Comparison of ENCODE assay signal across 14 cellular contexts in the genomic region with DNA sequence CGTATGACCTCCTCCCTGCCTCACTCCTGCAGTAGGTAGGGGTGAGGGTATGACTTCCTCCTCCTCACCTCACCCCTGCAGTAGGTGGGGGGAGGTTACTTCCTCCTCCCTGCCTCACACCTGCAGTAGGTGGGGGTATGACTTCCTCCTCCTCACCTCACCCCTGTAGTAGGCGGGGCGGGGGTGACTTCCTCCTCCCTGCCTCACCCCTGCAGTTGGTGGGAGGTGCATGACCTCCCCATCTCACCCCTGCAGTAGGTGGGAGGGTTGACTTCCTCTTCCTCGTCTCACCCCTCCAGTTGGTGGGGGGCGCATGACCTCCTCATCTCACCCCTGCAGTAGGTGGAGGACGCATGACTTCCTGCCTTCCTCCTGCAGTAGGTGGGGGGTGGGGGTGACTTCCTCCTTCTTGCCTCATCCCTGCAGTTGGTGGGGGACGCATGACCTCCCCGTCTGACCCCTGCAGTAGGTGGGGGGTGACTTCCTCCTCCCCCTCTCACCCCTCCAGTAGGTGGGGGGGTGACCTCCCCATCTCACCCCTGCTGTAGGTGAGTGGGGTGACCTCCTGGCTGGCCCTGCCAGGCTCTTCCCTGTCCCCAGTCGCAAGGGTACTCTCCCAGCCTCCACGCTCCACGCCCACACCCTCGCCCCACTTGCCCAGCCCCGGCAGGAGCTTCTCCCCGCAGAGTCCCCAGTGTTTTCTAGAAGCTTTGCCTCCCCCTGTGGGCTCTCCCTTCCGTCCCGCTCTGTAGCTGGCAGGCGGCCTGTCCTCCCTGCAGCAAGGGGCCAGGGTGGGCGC. TPM values are rescaled to one million over a fixed set of nuclear protein-coding genes. Genes with fewer than 3 reads are reported as not detected.
DNase-seq lines count a peak whose midpoint lies in the region; ATAC-seq, FAIRE-seq and TF ChIP-seq lines count a peak whose summit lies in the region.
"Had no signal": no experiment of that assay in that cellular context is flagged by ENCODE, and none has a peak within 500 bp of the region (broad histone marks: within the 10 kb centered on the region; RNA-seq: fewer than 3 reads in every experiment).

No MANE protein-coding gene starts in this region.

- no peak overlapping the region for H2BK120ac ChIP-seq in H1 (replicated peaks; ENCODE audit: low read depth, low read length)

- H2AK5ac ChIP-seq in H1 (ENCODE audit: low read depth, low read length) = no peak overlapping the region

- no peaks in the 10 kb centered on the region for H3K9me3 ChIP-seq in OCI-LY7 (ENCODE audit: low read length)
- H3K9me3 ChIP-seq in H1 (ENCODE audit: insufficient read depth in 2 of 2, low read depth in 1 of 2, low read length in 1 of 2) = no peaks in the 10 kb centered on the region
- H3K9me3 ChIP-seq in stomach = no peaks in the 10 kb centered on the region
- H3K9me3 ChIP-seq: adrenal gland, heart left ventricle had no signal

- H3K4me2 ChIP-seq in OCI-LY7 (ENCODE audit: low read length) (no peak overlapping the region), H1 (ENCODE audit: insufficient read depth in 1 of 2, low read depth in 2 of 2, low read length in 2 of 2) (no peak overlapping the region)

- no peak overlapping the region for H2BK5ac ChIP-seq in H1 (ENCODE audit: low read depth, low read length)

- peak overlapping the region; percentile 68; the same call in 1 of the 2 replicates for H4K8ac ChIP-seq in H1 (ENCODE audit: extremely low read depth, insufficient read depth, low read length)

- H3K18ac ChIP-seq in H1 (ENCODE audit: extremely low read depth, low read length) = no peak overlapping the region

- H2AFZ ChIP-seq in OCI-LY7 (ENCODE audit: low read length) (no peak overlapping the region), H1 (ENCODE audit: low read length) (no peak overlapping the region)

- H2BK15ac ChIP-seq in H1 (ENCODE audit: low read length) = no peak overlapping the region

- no peak overlapping the region for H2BK12ac ChIP-seq in H1 (ENCODE audit: low read depth, low read length)

- H3K4me3 ChIP-seq in OCI-LY7 (ENCODE audit: low read depth, low read length, poor library complexity, severe bottlenecking) (no peak overlapping the region), H1 (ENCODE audit: extremely low read depth in 1 of 4, insufficient read depth in 2 of 4, low read depth in 3 of 4, low read length in 4 of 4) (no peak overlapping the region), stomach (no peak overlapping the region)
- H3K4me3 ChIP-seq: adrenal gland, heart left ventricle had no signal

- no peaks in the 10 kb centered on the region for H3K9me3 Mint-ChIP-seq in mesothelial cell of epicardium

- no peak for TF ChIP-seq CTCF in OCI-LY7 (conservative IDR thresholded peaks at IDR 0.05; ENCODE audit: low read length)
- TF ChIP-seq CTCF in H1 (IDR thresholded peaks at IDR 0.05; ENCODE audit: control extremely low read depth in 1 of 3, insufficient read depth in 1 of 3, low read depth in 1 of 3, low read length in 3 of 3) = no peak
- no peak for TF ChIP-seq CTCF in stomach (IDR thresholded peaks at IDR 0.05)
- no peak for TF ChIP-seq CTCF in mesothelial cell of epicardium (IDR thresholded peaks at IDR 0.05; ENCODE audit: unreplicated experiment)

- H3K27me3 ChIP-seq in H1 (replicated peaks in 1 of 4; ENCODE audit: control insufficient read depth in 3 of 4, extremely low read depth in 1 of 4, insufficient read depth in 3 of 4, low read length in 3 of 4) (no peaks in the 10 kb centered on the region), stomach (no peaks in the 10 kb centered on the region)
- H3K27me3 ChIP-seq: adrenal gland, heart left ventricle had no signal

- no peaks in the 10 kb centered on the region for H3K9me2 ChIP-seq in OCI-LY7 (ENCODE audit: insufficient read depth, low read length)

- H3K23ac ChIP-seq in H1 (ENCODE audit: insufficient read length) = no peak overlapping the region

- no peak overlapping the region for H3K56ac ChIP-seq in H1 (replicated peaks; ENCODE audit: insufficient read length, low read depth, low read length)

- TF ChIP-seq POLR2A in H1 (IDR thresholded peaks at IDR 0.05; ENCODE audit: control extremely low read depth in 1 of 2, low read depth in 2 of 2, low read length in 2 of 2) (no peak), stomach (IDR thresholded peaks at IDR 0.05) (no peak)

- H3K79me1 ChIP-seq in H1 (ENCODE audit: low read depth, low read length) = no peaks in the 10 kb centered on the region

- H3K14ac ChIP-seq in H1 (ENCODE audit: insufficient read length) = no peak overlapping the region

- H3K4me1 ChIP-seq in OCI-LY7 (ENCODE audit: insufficient read depth, low read length, poor library complexity, severe bottlenecking) (no peaks in the 10 kb centered on the region), H1 (replicated peaks in 1 of 4; ENCODE audit: control insufficient read depth in 3 of 4, insufficient read depth in 4 of 4, low read length in 3 of 4) (no peaks in the 10 kb centered on the region), stomach (peaks cover 22 to 88% (median 53%) of the 10 kb centered on the region in 4 donors)

- H3K36me3 Mint-ChIP-seq in mesothelial cell of epicardium = no peaks in the 10 kb centered on the region

- no peak overlapping the region for H3K4ac ChIP-seq in H1 (replicated peaks; ENCODE audit: insufficient read length, low read depth, low read length)

- H3K27ac Mint-ChIP-seq in mesothelial cell of epicardium = no peak overlapping the region

- H4K20me1 ChIP-seq in OCI-LY7 (ENCODE audit: insufficient read depth, low read length) (no peaks in the 10 kb centered on the region), H1 (replicated peaks in 1 of 2; ENCODE audit: control insufficient read depth in 1 of 2, insufficient read depth in 2 of 2, low read length in 2 of 2) (no peaks in the 10 kb centered on the region)

- no peaks in the 10 kb centered on the region for H3K36me3 ChIP-seq in OCI-LY7 (ENCODE audit: insufficient read depth, low read length)
- no peaks in the 10 kb centered on the region for H3K36me3 ChIP-seq in H1 (ENCODE audit: control insufficient read depth in 2 of 4, insufficient read depth in 4 of 4, low read length in 3 of 4)
- no peaks in the 10 kb centered on the region for H3K36me3 ChIP-seq in stomach
- H3K36me3 ChIP-seq: adrenal gland, heart left ventricle had no signal

- POLR2A ChIA-PET in OCI-LY7 (lab: Charles Lee) = no interaction called here
- POLR2A ChIA-PET in H1 (lab: Charles Lee; ENCODE audit: partially characterized antibody) = no interaction called here

- intact Hi-C loops in OCI-LY7 (cut with micrococcal nuclease; ENCODE audit: unreplicated experiment) (no loop called here), stomach (cut with DNase I; ENCODE audit: low total_unique reads) (no loop called here)

- H3K4me3 Mint-ChIP-seq in mesothelial cell of epicardium = no peak overlapping the region

- no peak overlapping the region for H3K27ac ChIP-seq in OCI-LY7 (ENCODE audit: low read depth, low read length, poor library complexity, severe bottlenecking)
- H3K27ac ChIP-seq in H1 (ENCODE audit: low read depth, low read length) = no peak overlapping the region
- peak overlapping the region in 4 of 5 donors; percentile 18 to 84 (median 84) for H3K27ac ChIP-seq in stomach

- H4K91ac ChIP-seq in H1 (replicated peaks; ENCODE audit: insufficient read length, low read length) = peak overlapping the region; percentile 80

- WGBS in H1 (ENCODE audit: extremely low coverage in 1 of 2, insufficient coverage in 1 of 2, insufficient read length in 1 of 2, insufficient replicate concordance in 2 of 2, low coverage in 1 of 2, low lambda C conversion rate in 2 of 2, missing lambda C conversion rate in 1 of 2), 2 experiments = 87% methylated on average over 12 of the region's 18 CpGs; no CpG with 5 or more reads in 1 of the 2 experiments
- WGBS in stomach, 5 donors = 82 to 91% (median 89%) methylated on average over 15 to 18 of the region's 18 CpGs

- H3K23me2 ChIP-seq in H1 (ENCODE audit: low read depth, low read length) = no peaks in the 10 kb centered on the region

- peaks cover 68% of the 10 kb centered on the region for H3K4me1 Mint-ChIP-seq in mesothelial cell of epicardium

- CTCF ChIA-PET in OCI-LY7 (lab: Charles Lee; ENCODE audit: unreplicated experiment) = no interaction called here
- CTCF ChIA-PET in H1 (lab: Charles Lee; ENCODE audit: partially characterized antibody) = no interaction called here

- TF ChIP-seq RAD21 in H1 (IDR thresholded peaks at IDR 0.05 in 1 of 2, conservative IDR thresholded peaks at IDR 0.05 in 1 of 2; ENCODE audit: low read depth in 2 of 2, low read length in 2 of 2) = no peak

- no peaks in the 10 kb centered on the region for H3K79me2 ChIP-seq in OCI-LY7 (ENCODE audit: insufficient read depth, low read depth, low read length)
- no peaks in the 10 kb centered on the region for H3K79me2 ChIP-seq in H1 (ENCODE audit: control insufficient read depth in 1 of 2, insufficient read depth in 2 of 2, low read length in 2 of 2)

- no peak overlapping the region for H3K9ac ChIP-seq in H1 (replicated peaks in 1 of 4; ENCODE audit: extremely low read depth in 1 of 4, low read depth in 3 of 4, low read length in 3 of 4)

- TF ChIP-seq EP300 in H1 (IDR thresholded peaks at IDR 0.05; ENCODE audit: borderline replicate concordance in 1 of 2, low read depth in 2 of 2, low read length in 2 of 2) (no peak), stomach (IDR thresholded peaks at IDR 0.05) (no peak)

- peak; percentile 54 for DNase-seq in SKM-1 treated with dmso at 0.1 percent for 144 hours (lab: John Stamatoyannopoulos, UW; ENCODE audit: unreplicated experiment)
- DNase-seq in SKM-1 (lab: John Stamatoyannopoulos, UW; ENCODE audit: unreplicated experiment) = no peak
- peak; percentile 14 for DNase-seq in OCI-LY7 (ENCODE audit: low spot score)
- DNase-seq in H1 (ENCODE audit: low read depth in 1 of 2, low spot score in 2 of 2) = no peak
- DNase-seq in stomach = no peak
- DNase-seq in mesothelial cell of epicardium (ENCODE audit: low spot score in 2 of 2, unreplicated experiment in 2 of 2) = no peak
- DNase-seq: adrenal gland; effector memory CD4-positive, alpha-beta T cell; heart left ventricle; NCI-H446; SHP77 treated with DMSO at 0.1 percent for 48 hours had no signal

- H2BK20ac ChIP-seq in H1 (ENCODE audit: low read length) = no peak overlapping the region

- FAIRE-seq in H1 (lab: Jason Lieb, UNC) = no peak

- H3K27me3 Mint-ChIP-seq in mesothelial cell of epicardium (ENCODE audit: low read depth) = no peaks in the 10 kb centered on the region

- no TSS peak for BruUV-seq in OCI-LY7 (replicated peaks; lab: Mats Ljungman, UMichigan)

- ATAC-seq in HG02610 (IDR thresholded peaks at IDR 0.05; ENCODE audit: unreplicated experiment) = no peak
- ATAC-seq in HG03095 (IDR thresholded peaks at IDR 0.05; ENCODE audit: unreplicated experiment) = no peak
- ATAC-seq: activated CD4-positive, CD25-positive, alpha-beta regulatory T cell treated with anti-CD3 and anti-CD28 coated beads, Interleukin-2, amount 50 U/mL, for 24 hours had no signal

- H4K5ac ChIP-seq in H1 (ENCODE audit: insufficient read length, low read depth, low read length) = no peak overlapping the region

RNA-seq across cellular contexts. Expression of gene TSHZ1, which starts 39.3 kb away (rescaled TPM):
- total RNA-seq in OCI-LY7 (2014; rRNA removed; shearing (Covaris generic)) = 4.6 and 5.9 TPM in 2 replicates
- total RNA-seq in OCI-LY7 (2022) (9.5 and 10.5 TPM in 2 replicates), stomach (10 to 100 TPM in 3 of 5 donors, 1 to 10 TPM in 2; 7.0 to 21.0 (median 14.8) TPM), mesothelial cell of epicardium (48.6 to 50.6 TPM (median 50.0 TPM) in 3 replicates)
- total RNA-seq in H1 (2021; fragmentation: NEBNext Ultra II Directional; extraction: Animal tissue kit (Norgen Biotek cat#: 25700)) = 0.25 and 0.32 TPM in 2 replicates
- polyA plus RNA-seq in H1 (2011; rRNA removed) (0.03 and 0.06 TPM in 2 replicates), stomach (1 to 10 TPM; 4.2 to 7.0 (median 5.0) TPM)
- polyA plus RNA-seq in H1 (2011; cell fraction: cytosol; rRNA removed) = 0.08 TPM
- 0.11 TPM for polyA plus RNA-seq in H1 (2011; cell fraction: nucleus; rRNA removed)
- 0.08 to 0.22 TPM (median 0.13 TPM) in 4 replicates for polyA plus RNA-seq in H1 (2012, experiment 1 of 2)
- polyA plus RNA-seq in H1 (2012, experiment 2 of 2) = 0.05 TPM
- polyA plus RNA-seq in H1 (2013, experiment 1 of 2) = 0.24 TPM
- polyA plus RNA-seq in H1 (2013, experiment 2 of 2) = 0.20 TPM
- polyA minus RNA-seq in H1 (2011; rRNA and poly(A)+ RNA removed) = 0.07 and 0.09 TPM in 2 replicates
- 0.22 TPM for polyA minus RNA-seq in H1 (2011; cell fraction: cytosol; rRNA and poly(A)+ RNA removed)
- 0.20 TPM for polyA minus RNA-seq in H1 (2011; cell fraction: nucleus; rRNA and poly(A)+ RNA removed)

RNA-seq across cellular contexts. Expression of gene PTGR3, which starts 40.9 kb away (rescaled TPM):
- total RNA-seq in OCI-LY7 (2014; rRNA removed; shearing (Covaris generic)) = 1.8 and 3.0 TPM in 2 replicates
- total RNA-seq in OCI-LY7 (2022) (14.9 and 16.6 TPM in 2 replicates), stomach (10 to 100 TPM; 10.4 to 45.5 (median 19.3) TPM), mesothelial cell of epicardium (47.0 to 52.6 TPM (median 52.1 TPM) in 3 replicates)
- 3.6 and 3.9 TPM in 2 replicates for total RNA-seq in H1 (2021; fragmentation: NEBNext Ultra II Directional; extraction: Animal tissue kit (Norgen Biotek cat#: 25700))
- polyA plus RNA-seq in H1 (2011; rRNA removed) (2.0 and 2.8 TPM in 2 replicates), stomach (10 to 100 TPM in 2 of 3 donors, 1 to 10 TPM in 1; 9.9 to 13.8 (median 10.6) TPM)
- 3.3 TPM for polyA plus RNA-seq in H1 (2011; cell fraction: cytosol; rRNA removed)
- polyA plus RNA-seq in H1 (2011; cell fraction: nucleus; rRNA removed) = 7.5 TPM
- 2.7 to 4.5 TPM (median 4.3 TPM) in 4 replicates for polyA plus RNA-seq in H1 (2012, experiment 1 of 2)
- 1.3 TPM for polyA plus RNA-seq in H1 (2012, experiment 2 of 2)
- polyA plus RNA-seq in H1 (2013, experiment 1 of 2) = 1.7 TPM
- 2.2 TPM for polyA plus RNA-seq in H1 (2013, experiment 2 of 2)
- polyA minus RNA-seq in H1 (2011; rRNA and poly(A)+ RNA removed) = 3.8 and 5.7 TPM in 2 replicates
- 5.7 TPM for polyA minus RNA-seq in H1 (2011; cell fraction: cytosol; rRNA and poly(A)+ RNA removed)
- 5.0 TPM for polyA minus RNA-seq in H1 (2011; cell fraction: nucleus; rRNA and poly(A)+ RNA removed)

Comparison
In these comparisons a context has a peak if more than half of its experiments do, and no peak if none do; other contexts are left out.
1. DNase-seq: peak in SKM-1 treated with dmso at 0.1 percent for 144 hours (single experiment) and OCI-LY7 (single experiment); none in SKM-1 (single experiment), H1 (0 of 2), stomach (single experiment) and mesothelial cell of epicardium (0 of 2).
2. H3K27ac ChIP-seq: peak in stomach (4 of 5); none in OCI-LY7 (single experiment) and H1 (single experiment).